Comparison of ENCODE assay signal across 9 cellular contexts in the genomic region with DNA sequence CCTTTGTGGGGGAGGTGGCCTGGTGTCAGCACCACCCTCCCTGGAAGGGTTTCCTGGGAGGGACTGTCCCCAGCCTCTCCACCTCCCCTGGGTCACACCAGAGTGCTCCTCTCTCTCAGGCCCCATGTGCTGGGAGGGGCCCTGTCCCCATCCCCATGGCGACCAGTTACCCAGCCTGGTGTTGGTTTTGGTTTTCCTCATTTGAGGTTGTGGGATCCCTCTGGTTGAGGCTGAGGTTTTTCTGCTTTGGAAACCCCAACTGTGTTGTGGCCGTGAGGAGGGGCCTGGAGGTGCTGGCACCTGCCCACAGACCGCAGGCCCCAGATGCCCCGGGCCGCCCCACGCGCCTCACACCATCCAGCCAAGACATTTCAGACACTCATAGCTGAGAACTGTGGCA.
DNase-seq lines count a peak whose midpoint lies in the region; ATAC-seq and TF ChIP-seq lines count a peak whose summit lies in the region.
"Had no signal": no experiment of that assay in that cellular context is flagged by ENCODE, and none has a peak within 500 bp of the region (broad histone marks: within the 10 kb centered on the region; RNA-seq: fewer than 3 reads in every experiment).

No MANE protein-coding gene starts in this region.

- DNase-seq in Right ventricle myocardium superior, result no peak
- DNase-seq in cardiac septum (ENCODE audit: low spot score), result no peak
- peak; percentile 24 for DNase-seq in activated CD4-positive, alpha-beta T cell treated with anti-CD3 and anti-CD28 coated beads, Interleukin-2, amount 50 U/mL, for 1 hour
- DNase-seq in neuronal stem cell (ENCODE audit: low spot score), result no peak
- no peak for DNase-seq in sciatic nerve (ENCODE audit: low spot score)
- DNase-seq in suprapubic skin (ENCODE audit: low spot score in 2 of 2), result no peak
- DNase-seq in cerebellum (ENCODE audit: low spot score), result no peak

- no peak for TF ChIP-seq POLR2A in suprapubic skin (IDR thresholded peaks at IDR 0.05)

- no peak overlapping the region for H4K91ac ChIP-seq in neuronal stem cell (ENCODE audit: low read depth, low read length, poor library complexity)

- H3K18ac ChIP-seq in neuronal stem cell (ENCODE audit: low read length), result peak overlapping the region; percentile 76

- H3K4ac ChIP-seq in neuronal stem cell (ENCODE audit: low read length), result no peak overlapping the region

- peak overlapping the region; percentile 74 for H2AK5ac ChIP-seq in neuronal stem cell (ENCODE audit: low read depth, low read length)

- H3K36me3 ChIP-seq in neuronal stem cell (replicated peaks in 1 of 2; ENCODE audit: control insufficient read depth in 2 of 2, insufficient read depth in 2 of 2, low read length in 2 of 2) (no peaks in the 10 kb centered on the region), suprapubic skin (no peaks in the 10 kb centered on the region)

- peak overlapping the region; percentile 36 for H2BK120ac ChIP-seq in neuronal stem cell (ENCODE audit: low read depth, low read length)

- no peak overlapping the region for H3K23ac ChIP-seq in neuronal stem cell (ENCODE audit: low read depth, low read length, poor library complexity)

- peak overlapping the region; percentile 82 for H2BK15ac ChIP-seq in neuronal stem cell (ENCODE audit: low read length)

- H3K9me3 ChIP-seq in neuronal stem cell (replicated peaks in 1 of 2; ENCODE audit: control insufficient read depth in 2 of 2, insufficient read depth in 1 of 2, low read depth in 1 of 2, low read length in 2 of 2) (no peaks in the 10 kb centered on the region), suprapubic skin (no peaks in the 10 kb centered on the region)

- no peak overlapping the region for H2AFZ ChIP-seq in neuronal stem cell (ENCODE audit: low read length)

- H2BK5ac ChIP-seq in neuronal stem cell (ENCODE audit: low read length), result peak overlapping the region; percentile 44

- no peak overlapping the region for H2BK12ac ChIP-seq in neuronal stem cell (ENCODE audit: low read length)

- H4K8ac ChIP-seq in neuronal stem cell (ENCODE audit: low read depth, low read length), result no peak overlapping the region

- H3K4me3 ChIP-seq in neuronal stem cell (ENCODE audit: low read length in 2 of 2) (no peak overlapping the region), suprapubic skin (no peak overlapping the region)

- WGBS in neuronal stem cell (ENCODE audit: extremely low coverage in 2 of 2, insufficient read length in 2 of 2, insufficient replicate concordance in 1 of 2), 2 donors, result no CpG with 5 or more reads among the region's 7 CpGs
- 82% methylated on average over 4 of the region's 7 CpGs for WGBS in suprapubic skin

- no peak overlapping the region for H3K14ac ChIP-seq in neuronal stem cell (ENCODE audit: low read length)

- intact Hi-C loops in Right ventricle myocardium superior (cut with DNase I), result no loop called here
- intact Hi-C loops in cardiac septum (cut with DNase I), result no loop called here
- intact Hi-C loops in sciatic nerve (cut with DNase I), result no loop called here

- H3K27me3 ChIP-seq in neuronal stem cell (ENCODE audit: control insufficient read depth in 3 of 3, insufficient read depth in 3 of 3, low read depth in 1 of 3, low read length in 3 of 3), result no peaks in the 10 kb centered on the region
- H3K27me3 ChIP-seq in suprapubic skin, result no peaks in the 10 kb centered on the region

- H3K4me1 ChIP-seq in neuronal stem cell (ENCODE audit: control insufficient read depth in 2 of 2, insufficient read depth in 1 of 2, low read depth in 1 of 2, low read length in 2 of 2), result peaks cover 41 to 48% of the 10 kb centered on the region in 2 donors
- peaks cover 7% of the 10 kb centered on the region for H3K4me1 ChIP-seq in suprapubic skin

- no peak overlapping the region for H3K9ac ChIP-seq in neuronal stem cell (ENCODE audit: low read depth, low read length, poor library complexity)

- TF ChIP-seq EP300 in suprapubic skin (IDR thresholded peaks at IDR 0.05), result no peak

- no peak for TF ChIP-seq CTCF in suprapubic skin (IDR thresholded peaks at IDR 0.05)

- peak; percentile 6 for ATAC-seq in Right ventricle myocardium superior (ENCODE audit: poor library complexity)
- peak; percentile 66 for ATAC-seq in HG03103 (IDR thresholded peaks at IDR 0.05; ENCODE audit: low read depth, unreplicated experiment)
- no peak for ATAC-seq in sciatic nerve

- H3K27ac ChIP-seq in neuronal stem cell (replicated peaks; ENCODE audit: low read length) (no peak overlapping the region), suprapubic skin (no peak overlapping the region)
- H3K27ac ChIP-seq: C4-2B had no signal

- H3K79me1 ChIP-seq in neuronal stem cell (ENCODE audit: low read depth, low read length), result peaks cover 4% of the 10 kb centered on the region

- no peak overlapping the region for H3K4me2 ChIP-seq in neuronal stem cell (ENCODE audit: insufficient read depth, low read length, poor library complexity, severe bottlenecking)
